In genomic region chr3:53073553-53074365, GRCh38 we compare ENCODE assay signal across 1 cellular context.
TF ChIP-seq lines count a peak whose summit lies in the region.

No MANE protein-coding gene starts in this region.

TF ChIP-seq in HepG2, 621 proteins besides CTCF, POLR2A, EP300 and RAD21:
- TF ChIP-seq ZMYM3 (CRISPR knock-in tag; IDR thresholded peaks at IDR 0.05) (no peak), SNAI1 (CRISPR knock-in tag; IDR thresholded peaks at IDR 0.05; ENCODE audit: borderline replicate concordance) (no peak), ZNF687 (CRISPR knock-in tag; IDR thresholded peaks at IDR 0.05) (peak; percentile 81), ZEB1 (IDR thresholded peaks at IDR 0.05; ENCODE audit: insufficient replicate concordance, low read depth) (peak; percentile 17), NFAT5 (CRISPR knock-in tag; IDR thresholded peaks at IDR 0.05) (0 out of 2 replicates have a peak, but pooled peaks have one; percentile 31), TAF1 (CRISPR knock-in tag; IDR thresholded peaks at IDR 0.05) (0 out of 2 replicates have a peak, but pooled peaks have one; percentile 62), GMEB1 (CRISPR knock-in tag; IDR thresholded peaks at IDR 0.05; ENCODE audit: borderline replicate concordance) (no peak), POLR2G (IDR thresholded peaks at IDR 0.05; ENCODE audit: low read depth, low read length) (peak; percentile 7), SAFB2 (CRISPR knock-in tag; IDR thresholded peaks at IDR 0.05; ENCODE audit: borderline replicate concordance, low read depth) (0 out of 2 replicates have a peak, but pooled peaks have one; percentile 21), SOX5 (CRISPR knock-in tag; IDR thresholded peaks at IDR 0.05; ENCODE audit: borderline replicate concordance) (no peak), DZIP1 (CRISPR knock-in tag; IDR thresholded peaks at IDR 0.05) (no peak), ZNF556 (CRISPR knock-in tag; IDR thresholded peaks at IDR 0.05; ENCODE audit: borderline replicate concordance) (no peak), BCL3 (CRISPR knock-in tag; IDR thresholded peaks at IDR 0.05) (0 out of 2 replicates have a peak, but pooled peaks have one; percentile 23), BRCA1 (CRISPR knock-in tag; IDR thresholded peaks at IDR 0.05) (no peak), SMAD9 (CRISPR knock-in tag; IDR thresholded peaks at IDR 0.05) (0 out of 2 replicates have a peak, but pooled peaks have one; percentile 9), ZSCAN31 (CRISPR knock-in tag; IDR thresholded peaks at IDR 0.05; ENCODE audit: low read depth) (peak; percentile 3; the same call in 1 of the 2 replicates), PAF1 (CRISPR knock-in tag; IDR thresholded peaks at IDR 0.05) (no peak), ZBTB38 (CRISPR knock-in tag; IDR thresholded peaks at IDR 0.05) (peak; percentile 38; the same call in 1 of the 2 replicates), ZNF598 (CRISPR knock-in tag; IDR thresholded peaks at IDR 0.05; ENCODE audit: borderline replicate concordance) (0 out of 2 replicates have a peak, but pooled peaks have one; percentile 25), BORCS8-MEF2B (CRISPR knock-in tag; IDR thresholded peaks at IDR 0.05) (no peak), ZNF263 (CRISPR knock-in tag; IDR thresholded peaks at IDR 0.05) (0 out of 2 replicates have a peak, but pooled peaks have one; percentile 41), THRA (CRISPR knock-in tag; IDR thresholded peaks at IDR 0.05; ENCODE audit: borderline replicate concordance) (no peak), SMAD3 (CRISPR knock-in tag; IDR thresholded peaks at IDR 0.05) (no peak), RXRA (CRISPR knock-in tag; IDR thresholded peaks at IDR 0.05) (no peak), ARID2 (CRISPR knock-in tag; IDR thresholded peaks at IDR 0.05; ENCODE audit: borderline replicate concordance) (no peak), ELF1 (CRISPR knock-in tag; IDR thresholded peaks at IDR 0.05) (0 out of 2 replicates have a peak, but pooled peaks have one; percentile 10), MAX (IDR thresholded peaks at IDR 0.05) (peak; percentile 10; the same call in 1 of the 2 replicates), ZNF772 (CRISPR knock-in tag; IDR thresholded peaks at IDR 0.05) (peak; percentile 57; the same call in 1 of the 2 replicates), ZNF605 (CRISPR knock-in tag; IDR thresholded peaks at IDR 0.05) (0 out of 2 replicates have a peak, but pooled peaks have one; percentile 3), FOXO1 (CRISPR knock-in tag; IDR thresholded peaks at IDR 0.05) (no peak), KLF15 (CRISPR knock-in tag; IDR thresholded peaks at IDR 0.05; ENCODE audit: borderline replicate concordance) (no peak), MAZ (IDR thresholded peaks at IDR 0.05; ENCODE audit: borderline replicate concordance, low read depth, low read length) (no peak), MAZ (CRISPR knock-in tag; IDR thresholded peaks at IDR 0.05; ENCODE audit: low read depth) (0 out of 2 replicates have a peak, but pooled peaks have one; percentile 42), PRPF4 (IDR thresholded peaks at IDR 0.05; ENCODE audit: low read depth, low read length, poor library complexity, severe bottlenecking) (no peak), SIX4 (CRISPR knock-in tag; IDR thresholded peaks at IDR 0.05) (no peak), ZNF788 (CRISPR knock-in tag; IDR thresholded peaks at IDR 0.05; ENCODE audit: borderline replicate concordance) (0 out of 2 replicates have a peak, but pooled peaks have one; percentile 42)
